16 cellular contexts compared by ENCODE assay signal in the genomic region with DNA sequence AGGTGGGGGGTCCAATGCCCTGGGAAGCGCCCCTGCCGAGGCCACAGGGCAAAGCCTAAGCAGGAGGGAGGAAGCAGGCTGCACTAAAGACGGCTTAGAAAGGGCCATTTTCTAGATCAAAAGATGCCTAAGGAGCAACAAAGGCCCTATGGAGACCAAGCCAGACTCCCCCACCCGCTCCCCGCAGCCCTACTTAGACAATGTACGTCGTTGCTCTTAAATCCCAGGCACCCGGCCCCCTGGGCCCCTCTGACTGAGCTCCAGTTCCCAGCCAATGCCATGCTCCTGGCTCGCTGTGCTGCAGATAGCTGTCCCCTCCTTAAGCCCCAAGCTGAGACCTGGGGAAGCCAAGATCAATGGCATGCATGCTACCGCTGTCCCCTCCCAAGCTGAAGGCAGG.
"Had no signal": no experiment of that assay in that cellular context is flagged by ENCODE, and none has a peak within 500 bp of the region (broad histone marks: within the 10 kb centered on the region; RNA-seq: fewer than 3 reads in every experiment).

No MANE protein-coding gene starts in this region.

- H3K27me3 ChIP-seq: adrenal gland, esophagus muscularis mucosa, right lobe of liver had no signal

- H3K9me3 ChIP-seq: adrenal gland, esophagus muscularis mucosa, prostate gland, right lobe of liver had no signal

- H3K36me3 ChIP-seq: prostate gland, right lobe of liver had no signal

- H3K4me3 ChIP-seq: adrenal gland, esophagus muscularis mucosa, prostate gland, right lobe of liver had no signal

- H3K9me3 Mint-ChIP-seq: activated naive CD4-positive, alpha-beta T cell treated with anti-CD3 and anti-CD28 coated beads, Interleukin-2, amount 10 ng/mL, durations not matched to agents 7 days and 5 days; activated T-helper 1 cell treated with anti-CD3 and anti-CD28 coated beads, Interleukin-12 subunit alpha, Interleukin-12 subunit beta, Interleukin-2, Interleukin-4 antibody, amounts not matched to agents 30 ng/mL and 10 ng/mL and 1 ng/mL, durations not matched to agents 14 hours and 24 hours and 36 hours; stimulated activated memory B cell treated with anti-CD40 and anti-IgM and Interleukin-4, amounts not matched to agents 10 μg/mL and 1 μg/mL and 100 μg/mL, for 72 hours had no signal

- H3K27ac Mint-ChIP-seq: activated CD4-positive, alpha-beta T cell treated with anti-CD3 and anti-CD28 coated beads for 36 hours; activated naive CD4-positive, alpha-beta T cell treated with anti-CD3 and anti-CD28 coated beads, Interleukin-2, amount 10 ng/mL, durations not matched to agents 7 days and 5 days; activated T-helper 1 cell treated with anti-CD3 and anti-CD28 coated beads, Interleukin-12 subunit alpha, Interleukin-12 subunit beta, Interleukin-2, Interleukin-4 antibody, amounts not matched to agents 30 ng/mL and 10 ng/mL and 1 ng/mL, durations not matched to agents 14 hours and 24 hours and 36 hours; stimulated activated memory B cell treated with anti-CD40 and anti-IgM and Interleukin-4, amounts not matched to agents 10 μg/mL and 1 μg/mL and 100 μg/mL, for 72 hours had no signal

- DNase-seq: activated CD4-positive, alpha-beta T cell treated with anti-CD3 and anti-CD28 coated beads for 36 hours; activated CD8-positive, alpha-beta memory T cell treated with anti-CD3 and anti-CD28 coated beads, Interleukin-2, amount 50 U/mL, for 48 hours; activated CD8-positive, alpha-beta T cell treated with anti-CD3 and anti-CD28 coated beads, Interleukin-2, amount 10 ng/mL, durations not matched to agents 7 days and 5 days; activated naive CD4-positive, alpha-beta T cell treated with anti-CD3 and anti-CD28 coated beads, Interleukin-2, amount 10 ng/mL, durations not matched to agents 7 days and 5 days; adrenal gland; dermis blood vessel endothelial cell; islet precursor cell; left ventricle myocardium superior; right lobe of liver; stimulated activated CD4-positive, alpha-beta T cell treated with anti-CD3 and anti-CD28 coated beads, Interleukin-1b, Interleukin-23, amount 100 ng/mL, for 48 hours; T-helper 9 cell; trophoblast cell had no signal

- ATAC-seq: activated CD4-positive, alpha-beta T cell treated with anti-CD3 and anti-CD28 coated beads for 36 hours; activated CD8-positive, alpha-beta T cell treated with anti-CD3 and anti-CD28 coated beads, Interleukin-2, amount 10 ng/mL, durations not matched to agents 7 days and 5 days; left ventricle myocardium superior; right lobe of liver; stimulated activated memory B cell treated with anti-CD40 and anti-IgM and Interleukin-4, amounts not matched to agents 10 μg/mL and 1 μg/mL and 100 μg/mL, for 72 hours had no signal

- H3K27me3 Mint-ChIP-seq: activated CD4-positive, alpha-beta T cell treated with anti-CD3 and anti-CD28 coated beads for 36 hours; activated naive CD4-positive, alpha-beta T cell treated with anti-CD3 and anti-CD28 coated beads, Interleukin-2, amount 10 ng/mL, durations not matched to agents 7 days and 5 days; stimulated activated memory B cell treated with anti-CD40 and anti-IgM and Interleukin-4, amounts not matched to agents 10 μg/mL and 1 μg/mL and 100 μg/mL, for 72 hours had no signal

- H3K4me3 Mint-ChIP-seq: activated CD4-positive, alpha-beta T cell treated with anti-CD3 and anti-CD28 coated beads for 36 hours; activated CD8-positive, alpha-beta T cell treated with anti-CD3 and anti-CD28 coated beads, Interleukin-2, amount 10 ng/mL, durations not matched to agents 7 days and 5 days; activated naive CD4-positive, alpha-beta T cell treated with anti-CD3 and anti-CD28 coated beads, Interleukin-2, amount 10 ng/mL, durations not matched to agents 7 days and 5 days; activated T-helper 1 cell treated with anti-CD3 and anti-CD28 coated beads, Interleukin-12 subunit alpha, Interleukin-12 subunit beta, Interleukin-2, Interleukin-4 antibody, amounts not matched to agents 30 ng/mL and 10 ng/mL and 1 ng/mL, durations not matched to agents 14 hours and 24 hours and 36 hours; stimulated activated memory B cell treated with anti-CD40 and anti-IgM and Interleukin-4, amounts not matched to agents 10 μg/mL and 1 μg/mL and 100 μg/mL, for 72 hours had no signal

- H3K27ac ChIP-seq: adrenal gland, esophagus muscularis mucosa, prostate gland, right lobe of liver had no signal
